ENCODE assay signal across 14 cellular contexts in the genomic region with DNA sequence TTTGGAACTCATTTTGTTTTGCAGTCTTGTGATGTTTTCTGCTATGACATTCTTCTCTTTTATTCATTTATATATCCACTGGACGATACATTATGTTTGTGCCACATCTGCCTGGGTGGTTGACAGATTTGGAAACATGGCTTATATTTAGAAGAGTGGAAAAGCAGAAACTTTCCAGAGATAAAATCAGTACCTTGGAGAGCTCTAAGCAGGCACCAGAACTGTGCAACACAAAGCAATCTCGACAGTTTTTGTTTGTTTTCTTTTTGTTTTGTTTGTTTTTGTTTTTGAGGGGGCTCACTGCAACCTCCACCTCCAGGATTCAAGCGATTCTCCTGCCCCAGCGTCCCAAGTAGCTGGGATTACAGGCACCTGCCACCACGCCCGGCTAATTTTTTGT.
DNase-seq lines count a peak whose midpoint lies in the region; ATAC-seq and TF ChIP-seq lines count a peak whose summit lies in the region.
"Had no signal": no experiment of that assay in that cellular context is flagged by ENCODE, and none has a peak within 500 bp of the region (broad histone marks: within the 10 kb centered on the region; RNA-seq: fewer than 3 reads in every experiment).

No MANE protein-coding gene starts in this region.

- no peak for TF ChIP-seq RAD21 in Ishikawa (IDR thresholded peaks at IDR 0.05; ENCODE audit: low read depth)

- no peaks in the 10 kb centered on the region for H3K9me3 ChIP-seq in adipocyte (ENCODE audit: control insufficient read depth, low read length)
- H3K9me3 ChIP-seq: HAP-1 had no signal

- DNase-seq in EH (ENCODE audit: low read depth) (peak; percentile 28), adipocyte (ENCODE audit: low read depth) (peak; percentile 49), iPS-NIHi7 (ENCODE audit: extremely low spot score) (peak; percentile 19), NCI-H2196 treated with DMSO at 0.1 percent for 48 hours (lab: John Stamatoyannopoulos, UW; ENCODE audit: unreplicated experiment) (no peak), NCI-H1417 treated with DMSO at 0.1 percent for 48 hours (lab: John Stamatoyannopoulos, UW) (no peak)
- no peak for DNase-seq in activated CD4-positive, alpha-beta T cell treated with anti-CD3 and anti-CD28 coated beads, Interleukin-2, amount 50 U/mL, for 4 hours
- DNase-seq: activated CD8-positive, alpha-beta T cell treated with anti-CD3 and anti-CD28 coated beads for 36 hours; activated effector memory CD4-positive, alpha-beta T cell treated with Interleukin-2 at 50 U/mL for 16 hours; NCI-H748 treated with DMSO at 0.1 percent for 48 hours; occipital lobe; small intestine had no signal

- H3K4me1 ChIP-seq in adipocyte (ENCODE audit: control insufficient read depth, insufficient read depth, low read length) = no peaks in the 10 kb centered on the region
- H3K4me1 ChIP-seq: HAP-1 had no signal

- no peak for ATAC-seq in HG03354 (IDR thresholded peaks at IDR 0.05; ENCODE audit: poor library complexity, severe bottlenecking, unreplicated experiment)
- ATAC-seq: activated CD8-positive, alpha-beta T cell treated with anti-CD3 and anti-CD28 coated beads for 36 hours had no signal

- H3K36me3 ChIP-seq in adipocyte (ENCODE audit: control insufficient read depth, insufficient read depth, low read length, severe bottlenecking) = no peaks in the 10 kb centered on the region
- H3K36me3 ChIP-seq: HAP-1 had no signal

- no peak overlapping the region for H3K9ac ChIP-seq in adipocyte (ENCODE audit: low read length)

- H3K27me3 ChIP-seq in adipocyte (replicated peaks; ENCODE audit: control insufficient read depth, insufficient read depth, low read length) = peaks cover 3% of the 10 kb centered on the region

- no peak overlapping the region for H3K4me3 ChIP-seq in adipocyte (ENCODE audit: low read length)
- H3K4me3 ChIP-seq: HAP-1 had no signal

- TF ChIP-seq EP300 in Ishikawa (IDR thresholded peaks at IDR 0.05; ENCODE audit: borderline replicate concordance) = no peak

TF ChIP-seq in Ishikawa, 13 proteins besides CTCF, POLR2A, EP300 and RAD21:
- TF ChIP-seq, protein P1, sequence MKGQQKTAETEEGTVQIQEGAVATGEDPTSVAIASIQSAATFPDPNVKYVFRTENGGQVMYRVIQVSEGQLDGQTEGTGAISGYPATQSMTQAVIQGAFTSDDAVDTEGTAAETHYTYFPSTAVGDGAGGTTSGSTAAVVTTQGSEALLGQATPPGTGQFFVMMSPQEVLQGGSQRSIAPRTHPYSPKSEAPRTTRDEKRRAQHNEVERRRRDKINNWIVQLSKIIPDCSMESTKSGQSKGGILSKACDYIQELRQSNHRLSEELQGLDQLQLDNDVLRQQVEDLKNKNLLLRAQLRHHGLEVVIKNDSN (IDR thresholded peaks at IDR 0.05) = no peak
- TF ChIP-seq, protein P2, sequence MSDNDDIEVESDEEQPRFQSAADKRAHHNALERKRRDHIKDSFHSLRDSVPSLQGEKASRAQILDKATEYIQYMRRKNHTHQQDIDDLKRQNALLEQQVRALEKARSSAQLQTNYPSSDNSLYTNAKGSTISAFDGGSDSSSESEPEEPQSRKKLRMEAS (IDR thresholded peaks at IDR 0.05) = no peak
- TF ChIP-seq, protein P3, sequence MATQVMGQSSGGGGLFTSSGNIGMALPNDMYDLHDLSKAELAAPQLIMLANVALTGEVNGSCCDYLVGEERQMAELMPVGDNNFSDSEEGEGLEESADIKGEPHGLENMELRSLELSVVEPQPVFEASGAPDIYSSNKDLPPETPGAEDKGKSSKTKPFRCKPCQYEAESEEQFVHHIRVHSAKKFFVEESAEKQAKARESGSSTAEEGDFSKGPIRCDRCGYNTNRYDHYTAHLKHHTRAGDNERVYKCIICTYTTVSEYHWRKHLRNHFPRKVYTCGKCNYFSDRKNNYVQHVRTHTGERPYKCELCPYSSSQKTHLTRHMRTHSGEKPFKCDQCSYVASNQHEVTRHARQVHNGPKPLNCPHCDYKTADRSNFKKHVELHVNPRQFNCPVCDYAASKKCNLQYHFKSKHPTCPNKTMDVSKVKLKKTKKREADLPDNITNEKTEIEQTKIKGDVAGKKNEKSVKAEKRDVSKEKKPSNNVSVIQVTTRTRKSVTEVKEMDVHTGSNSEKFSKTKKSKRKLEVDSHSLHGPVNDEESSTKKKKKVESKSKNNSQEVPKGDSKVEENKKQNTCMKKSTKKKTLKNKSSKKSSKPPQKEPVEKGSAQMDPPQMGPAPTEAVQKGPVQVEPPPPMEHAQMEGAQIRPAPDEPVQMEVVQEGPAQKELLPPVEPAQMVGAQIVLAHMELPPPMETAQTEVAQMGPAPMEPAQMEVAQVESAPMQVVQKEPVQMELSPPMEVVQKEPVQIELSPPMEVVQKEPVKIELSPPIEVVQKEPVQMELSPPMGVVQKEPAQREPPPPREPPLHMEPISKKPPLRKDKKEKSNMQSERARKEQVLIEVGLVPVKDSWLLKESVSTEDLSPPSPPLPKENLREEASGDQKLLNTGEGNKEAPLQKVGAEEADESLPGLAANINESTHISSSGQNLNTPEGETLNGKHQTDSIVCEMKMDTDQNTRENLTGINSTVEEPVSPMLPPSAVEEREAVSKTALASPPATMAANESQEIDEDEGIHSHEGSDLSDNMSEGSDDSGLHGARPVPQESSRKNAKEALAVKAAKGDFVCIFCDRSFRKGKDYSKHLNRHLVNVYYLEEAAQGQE (IDR thresholded peaks at IDR 0.05; ENCODE audit: low read depth) = peak; percentile 87
TF ChIP-seq in Ishikawa: peak in this region for 1.

Comparison
In these comparisons a context has a peak if more than half of its experiments do, and no peak if none do; other contexts are left out.
1. DNase-seq: peak in EH (single experiment), adipocyte (single experiment) and iPS-NIHi7 (single experiment); none in NCI-H2196 treated with DMSO at 0.1 percent for 48 hours (single experiment), activated CD4-positive, alpha-beta T cell treated with anti-CD3 and anti-CD28 coated beads, Interleukin-2, amount 50 U/mL, for 4 hours (0 of 2) and NCI-H1417 treated with DMSO at 0.1 percent for 48 hours (single experiment).